19 cellular contexts compared by ENCODE assay signal in the genomic region with DNA sequence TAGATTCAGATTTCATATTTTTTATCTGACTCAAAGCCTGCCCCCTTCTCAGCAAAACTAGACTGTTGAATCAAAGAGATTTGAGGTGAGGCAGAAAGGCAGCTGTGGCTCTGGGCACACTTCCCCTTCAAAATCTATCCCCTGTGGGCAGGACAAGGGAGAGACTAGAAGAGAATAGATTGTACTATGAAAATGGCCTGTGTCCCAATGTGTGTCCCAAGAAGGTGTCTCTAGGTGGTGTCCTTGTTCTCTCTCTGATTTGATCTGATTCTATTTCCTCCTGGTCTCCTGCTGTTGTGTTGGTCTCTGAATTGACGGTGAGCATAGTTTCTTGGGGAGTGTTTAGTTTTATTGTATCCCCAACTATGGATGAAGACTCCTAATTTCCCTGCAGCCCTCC.
DNase-seq lines count a peak whose midpoint lies in the region; ATAC-seq and TF ChIP-seq lines count a peak whose summit lies in the region.
"Had no signal": no experiment of that assay in that cellular context is flagged by ENCODE, and none has a peak within 500 bp of the region (broad histone marks: within the 10 kb centered on the region; RNA-seq: fewer than 3 reads in every experiment).

No MANE protein-coding gene starts in this region.

- peak; percentile 20 to 65 for DNase-seq in T47D (ENCODE audit: low read depth in 1 of 2, low spot score in 1 of 2)
- DNase-seq in MCF 10A (ENCODE audit: unreplicated experiment) = no peak
- no peak for DNase-seq in WTC11 (ENCODE audit: low spot score)
- DNase-seq in stimulated activated CD4-positive, alpha-beta T cell treated with anti-CD3 and anti-CD28 coated beads, Interleukin-4, amount 100 ng/mL, for 1 hour = no peak
- DNase-seq in 8988T = no peak
- DNase-seq in H4 (ENCODE audit: low spot score) = no peak
- DNase-seq: activated CD4-positive, alpha-beta T cell treated with anti-CD3 and anti-CD28 coated beads, Interleukin-2, amount 50 U/mL, for 48 hours; activated naive CD4-positive, alpha-beta T cell treated with anti-CD3 and anti-CD28 coated beads, Interleukin-2, amount 10 ng/mL, durations not matched to agents 7 days and 5 days; activated T-cell treated with anti-CD3 and anti-CD28 coated beads, Interleukin-2, amount 50 U/mL, for 1 hour; CD4-positive, alpha-beta T cell; HFFc6; NCI-H2081; NCI-H69; stimulated activated naive CD4-positive, alpha-beta T cell; upper lobe of left lung had no signal

- no peaks in the 10 kb centered on the region for H3K4me1 Mint-ChIP-seq in MCF 10A (ENCODE audit: insufficient read depth, unreplicated experiment)
- H3K4me1 Mint-ChIP-seq in WTC11 = no peaks in the 10 kb centered on the region
- H3K4me1 Mint-ChIP-seq: activated naive CD4-positive, alpha-beta T cell treated with anti-CD3 and anti-CD28 coated beads, Interleukin-2, amount 10 ng/mL, durations not matched to agents 7 days and 5 days; neural progenitor cell had no signal

- in situ Hi-C loops in T47D (cut with HindIII; ENCODE audit: low pct_unique_long_range_greater_than_20kb, low sequenced_read_pairs) = no loop called here

- H3K36me3 Mint-ChIP-seq in MCF 10A (ENCODE audit: insufficient read depth, unreplicated experiment) (no peaks in the 10 kb centered on the region), WTC11 (no peaks in the 10 kb centered on the region)
- H3K36me3 Mint-ChIP-seq: activated naive CD4-positive, alpha-beta T cell treated with anti-CD3 and anti-CD28 coated beads, Interleukin-2, amount 10 ng/mL, durations not matched to agents 7 days and 5 days; neural progenitor cell had no signal

- H3K9me3 Mint-ChIP-seq in MCF 10A (ENCODE audit: unreplicated experiment) (no peaks in the 10 kb centered on the region), WTC11 (peaks cover 14% of the 10 kb centered on the region)
- H3K9me3 Mint-ChIP-seq: activated naive CD4-positive, alpha-beta T cell treated with anti-CD3 and anti-CD28 coated beads, Interleukin-2, amount 10 ng/mL, durations not matched to agents 7 days and 5 days; CD4-positive, alpha-beta T cell; HFFc6; neural progenitor cell had no signal

- POLR2A ChIA-PET in MCF 10A (lab: Yijun Ruan, JAX) (no interaction called here), WTC11 (lab: Charles Lee) (no interaction called here)

- H3K27ac Mint-ChIP-seq in MCF 10A (ENCODE audit: low read depth, unreplicated experiment) = no peak overlapping the region
- no peak overlapping the region for H3K27ac Mint-ChIP-seq in WTC11
- H3K27ac Mint-ChIP-seq: activated naive CD4-positive, alpha-beta T cell treated with anti-CD3 and anti-CD28 coated beads, Interleukin-2, amount 10 ng/mL, durations not matched to agents 7 days and 5 days; CD4-positive, alpha-beta T cell; HFFc6; neural progenitor cell had no signal

- no peaks in the 10 kb centered on the region for H3K27me3 Mint-ChIP-seq in MCF 10A (ENCODE audit: insufficient read depth, unreplicated experiment)
- H3K27me3 Mint-ChIP-seq in WTC11 (ENCODE audit: low read depth) = no peaks in the 10 kb centered on the region
- H3K27me3 Mint-ChIP-seq: CD4-positive, alpha-beta T cell had no signal

- H3K4me3 Mint-ChIP-seq in MCF 10A (ENCODE audit: unreplicated experiment) = no peak overlapping the region
- no peak overlapping the region for H3K4me3 Mint-ChIP-seq in WTC11
- H3K4me3 Mint-ChIP-seq: activated naive CD4-positive, alpha-beta T cell treated with anti-CD3 and anti-CD28 coated beads, Interleukin-2, amount 10 ng/mL, durations not matched to agents 7 days and 5 days; CD4-positive, alpha-beta T cell; HFFc6; neural progenitor cell had no signal

- CTCF ChIA-PET in MCF 10A (lab: Yijun Ruan, JAX) = interaction anchor here (0.9 kb wide), 1 partner anchor 634 kb away, joined by 3 read pairs; no protein-coding TSS in a partner anchor
- CTCF ChIA-PET in WTC11 (lab: Charles Lee) = no interaction called here

- TF ChIP-seq CTCF in MCF 10A (IDR thresholded peaks at IDR 0.05; ENCODE audit: unreplicated experiment) = no peak
- no peak for TF ChIP-seq CTCF in WTC11 (IDR thresholded peaks at IDR 0.05)

- intact Hi-C loops in MCF 10A (cut with micrococcal nuclease) = loop anchor here (5.0 kb wide), 1 partner anchor 147 kb away; no protein-coding TSS in a partner anchor

- peak; percentile 54 for ATAC-seq in HG03460 (IDR thresholded peaks at IDR 0.05; ENCODE audit: unreplicated experiment)
- ATAC-seq in WTC11 = peak; percentile 81
- ATAC-seq in GM19395 (IDR thresholded peaks at IDR 0.05; ENCODE audit: unreplicated experiment) = no peak
- ATAC-seq: left lobe of liver had no signal

- BruUV-seq in MCF 10A (replicated peaks; lab: Mats Ljungman, UMichigan) = no TSS peak

TF ChIP-seq in WTC11, 78 proteins besides CTCF, POLR2A, EP300 and RAD21:
- TF ChIP-seq, protein P1, sequence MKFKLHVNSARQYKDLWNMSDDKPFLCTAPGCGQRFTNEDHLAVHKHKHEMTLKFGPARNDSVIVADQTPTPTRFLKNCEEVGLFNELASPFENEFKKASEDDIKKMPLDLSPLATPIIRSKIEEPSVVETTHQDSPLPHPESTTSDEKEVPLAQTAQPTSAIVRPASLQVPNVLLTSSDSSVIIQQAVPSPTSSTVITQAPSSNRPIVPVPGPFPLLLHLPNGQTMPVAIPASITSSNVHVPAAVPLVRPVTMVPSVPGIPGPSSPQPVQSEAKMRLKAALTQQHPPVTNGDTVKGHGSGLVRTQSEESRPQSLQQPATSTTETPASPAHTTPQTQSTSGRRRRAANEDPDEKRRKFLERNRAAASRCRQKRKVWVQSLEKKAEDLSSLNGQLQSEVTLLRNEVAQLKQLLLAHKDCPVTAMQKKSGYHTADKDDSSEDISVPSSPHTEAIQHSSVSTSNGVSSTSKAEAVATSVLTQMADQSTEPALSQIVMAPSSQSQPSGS (CRISPR knock-in tag; IDR thresholded peaks at IDR 0.05; ENCODE audit: borderline replicate concordance, low read depth) = no peak
- no peak for TF ChIP-seq SP1 (CRISPR knock-in tag; conservative IDR thresholded peaks at IDR 0.05)
- TF ChIP-seq NR3C1 (CRISPR knock-in tag; conservative IDR thresholded peaks at IDR 0.05; ENCODE audit: low read depth) = no peak
- TF ChIP-seq, protein P2, sequence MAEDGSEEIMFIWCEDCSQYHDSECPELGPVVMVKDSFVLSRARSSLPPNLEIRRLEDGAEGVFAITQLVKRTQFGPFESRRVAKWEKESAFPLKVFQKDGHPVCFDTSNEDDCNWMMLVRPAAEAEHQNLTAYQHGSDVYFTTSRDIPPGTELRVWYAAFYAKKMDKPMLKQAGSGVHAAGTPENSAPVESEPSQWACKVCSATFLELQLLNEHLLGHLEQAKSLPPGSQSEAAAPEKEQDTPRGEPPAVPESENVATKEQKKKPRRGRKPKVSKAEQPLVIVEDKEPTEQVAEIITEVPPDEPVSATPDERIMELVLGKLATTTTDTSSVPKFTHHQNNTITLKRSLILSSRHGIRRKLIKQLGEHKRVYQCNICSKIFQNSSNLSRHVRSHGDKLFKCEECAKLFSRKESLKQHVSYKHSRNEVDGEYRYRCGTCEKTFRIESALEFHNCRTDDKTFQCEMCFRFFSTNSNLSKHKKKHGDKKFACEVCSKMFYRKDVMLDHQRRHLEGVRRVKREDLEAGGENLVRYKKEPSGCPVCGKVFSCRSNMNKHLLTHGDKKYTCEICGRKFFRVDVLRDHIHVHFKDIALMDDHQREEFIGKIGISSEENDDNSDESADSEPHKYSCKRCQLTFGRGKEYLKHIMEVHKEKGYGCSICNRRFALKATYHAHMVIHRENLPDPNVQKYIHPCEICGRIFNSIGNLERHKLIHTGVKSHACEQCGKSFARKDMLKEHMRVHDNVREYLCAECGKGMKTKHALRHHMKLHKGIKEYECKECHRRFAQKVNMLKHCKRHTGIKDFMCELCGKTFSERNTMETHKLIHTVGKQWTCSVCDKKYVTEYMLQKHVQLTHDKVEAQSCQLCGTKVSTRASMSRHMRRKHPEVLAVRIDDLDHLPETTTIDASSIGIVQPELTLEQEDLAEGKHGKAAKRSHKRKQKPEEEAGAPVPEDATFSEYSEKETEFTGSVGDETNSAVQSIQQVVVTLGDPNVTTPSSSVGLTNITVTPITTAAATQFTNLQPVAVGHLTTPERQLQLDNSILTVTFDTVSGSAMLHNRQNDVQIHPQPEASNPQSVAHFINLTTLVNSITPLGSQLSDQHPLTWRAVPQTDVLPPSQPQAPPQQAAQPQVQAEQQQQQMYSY (CRISPR knock-in tag; IDR thresholded peaks at IDR 0.05) = no peak
- TF ChIP-seq, protein P3, sequence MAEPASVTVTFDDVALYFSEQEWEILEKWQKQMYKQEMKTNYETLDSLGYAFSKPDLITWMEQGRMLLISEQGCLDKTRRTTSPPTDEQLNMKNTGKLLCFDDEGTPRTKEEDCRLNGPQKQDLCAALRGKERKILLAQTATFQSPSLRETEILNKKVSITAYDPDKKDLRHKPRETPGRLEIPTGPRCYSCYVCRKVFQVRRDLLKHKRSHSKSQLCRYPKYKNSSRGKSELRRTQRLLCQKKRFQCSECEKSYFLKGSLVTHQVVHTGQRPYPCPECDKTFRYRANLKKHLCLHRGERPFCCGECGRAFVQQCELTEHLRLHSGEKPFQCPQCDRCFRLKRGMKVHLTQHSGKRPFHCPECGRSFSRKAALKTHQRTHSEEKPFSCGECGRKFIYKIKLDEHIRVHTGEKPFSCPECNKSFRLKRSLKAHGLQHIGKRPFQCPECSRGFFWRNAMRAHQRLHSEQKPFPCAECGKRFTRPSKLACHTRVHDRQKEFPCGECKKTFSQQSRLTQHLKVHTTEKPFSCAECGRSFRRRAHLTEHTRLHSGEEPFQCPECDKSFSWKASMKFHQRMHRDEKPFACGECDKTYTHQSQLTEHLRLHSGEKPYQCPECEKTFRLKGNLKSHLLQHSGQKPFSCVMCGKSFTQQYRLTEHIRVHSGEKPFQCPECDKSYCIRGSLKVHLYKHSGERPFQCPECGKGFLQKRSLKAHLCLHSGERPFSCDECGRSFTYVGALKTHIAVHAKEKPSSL (CRISPR knock-in tag; conservative IDR thresholded peaks at IDR 0.05) = no peak
- TF ChIP-seq SMAD4 (CRISPR knock-in tag; IDR thresholded peaks at IDR 0.05) = no peak
- TF ChIP-seq PRRX2 (CRISPR knock-in tag; IDR thresholded peaks at IDR 0.05) = no peak
- no peak for TF ChIP-seq CBFB (CRISPR knock-in tag; IDR thresholded peaks at IDR 0.05; ENCODE audit: low read depth)
TF ChIP-seq in WTC11: peak in this region for 0.

Comparison
In these comparisons a context has a peak if more than half of its experiments do, and no peak if none do; other contexts are left out.
1. DNase-seq: peak in T47D (2 of 2); none in MCF 10A (single experiment), WTC11 (single experiment), stimulated activated CD4-positive, alpha-beta T cell treated with anti-CD3 and anti-CD28 coated beads, Interleukin-4, amount 100 ng/mL, for 1 hour (single experiment), 8988T (single experiment) and H4 (single experiment).